9 cellular contexts compared by ENCODE assay signal in genomic region chr12:124454735-124455134, GRCh38.
DNase-seq lines count a peak whose midpoint lies in the region; ATAC-seq and TF ChIP-seq lines count a peak whose summit lies in the region.
"Had no signal": no experiment of that assay in that cellular context is flagged by ENCODE, and none has a peak within 500 bp of the region (broad histone marks: within the 10 kb centered on the region; RNA-seq: fewer than 3 reads in every experiment).

No MANE protein-coding gene starts in this region.

- H3K27ac ChIP-seq in Panc1 (ENCODE audit: low read length), result peak overlapping the region; percentile 44; the same call in 1 of the 2 replicates
- peak overlapping the region; percentile 62 to 86 (median 79) for H3K27ac ChIP-seq in esophagus squamous epithelium
- H3K27ac ChIP-seq in sigmoid colon, result peak overlapping the region; percentile 77 to 97 (median 94)
- no peak overlapping the region for H3K27ac ChIP-seq in SJCRH30

- POLR2A ChIA-PET in Panc1 (lab: Charles Lee), result no interaction called here

- DNase-seq in GM04503 (ENCODE audit: low read depth) (peak; percentile 91), Panc1 (ENCODE audit: low read depth, low spot score) (no peak), esophagus squamous epithelium (lab: John Stamatoyannopoulos, UW) (no peak), sigmoid colon (no peak), SJCRH30 (no peak), left colon (no peak)
- DNase-seq: activated T-cell treated with anti-CD3 and anti-CD28 coated beads for 4 hours had no signal

- in situ Hi-C loops in Panc1 (cut with HindIII; ENCODE audit: low pct_unique_long_range_greater_than_20kb, low sequenced_read_pairs), result no loop called here

- no peak for TF ChIP-seq CTCF in Panc1 (IDR thresholded peaks at IDR 0.05)
- no peak for TF ChIP-seq CTCF in esophagus squamous epithelium (IDR thresholded peaks at IDR 0.05)
- no peak for TF ChIP-seq CTCF in sigmoid colon (IDR thresholded peaks at IDR 0.05)

- H3K36me3 ChIP-seq in Panc1 (ENCODE audit: control insufficient read depth, insufficient read depth, low read length) (no peaks in the 10 kb centered on the region; the same call in 1 of the 2 replicates), esophagus squamous epithelium (peaks cover 3 to 79% (median 8%) of the 10 kb centered on the region in 3 donors), sigmoid colon (peaks cover 0 to 21% (median 9%) of the 10 kb centered on the region in 4 donors), SJCRH30 (peaks cover 15% of the 10 kb centered on the region)

- H3K4me3 ChIP-seq in Panc1 (ENCODE audit: low read depth in 2 of 2, low read length in 2 of 2), result no peak overlapping the region
- no peak overlapping the region for H3K4me3 ChIP-seq in esophagus squamous epithelium
- no peak overlapping the region for H3K4me3 ChIP-seq in sigmoid colon
- no peak overlapping the region for H3K4me3 ChIP-seq in SJCRH30

- TF ChIP-seq POLR2A in esophagus squamous epithelium (IDR thresholded peaks at IDR 0.05), result no peak
- TF ChIP-seq POLR2A in sigmoid colon (IDR thresholded peaks at IDR 0.05), result no peak

- WGBS in esophagus squamous epithelium, 2 donors, result 52 to 54% methylated on average over 13 of the region's 13 CpGs
- WGBS in sigmoid colon, 2 donors, result 50 to 55% methylated on average over 13 of the region's 13 CpGs

- BruUV-seq in Panc1 (replicated peaks; lab: Mats Ljungman, UMichigan), result no TSS peak

- intact Hi-C loops in Panc1 (cut with micrococcal nuclease; ENCODE audit: unreplicated experiment), result no loop called here
- intact Hi-C loops in esophagus squamous epithelium (cut with DNase I), result no loop called here
- intact Hi-C loops in sigmoid colon (cut with DNase I), result loop anchor here (5.0 kb wide), 3 partner anchors 63 to 303 kb away; partner anchors contain the start of gene NCOR2
- intact Hi-C loops in left colon (cut with DNase I, micrococcal nuclease), result no loop called here

- H3K27me3 ChIP-seq in Panc1 (ENCODE audit: control insufficient read depth, insufficient read depth, low read length) (no peaks in the 10 kb centered on the region), esophagus squamous epithelium (no peaks in the 10 kb centered on the region), sigmoid colon (no peaks in the 10 kb centered on the region), SJCRH30 (no peaks in the 10 kb centered on the region)

- peaks cover 30% of the 10 kb centered on the region for H3K4me1 ChIP-seq in Panc1 (ENCODE audit: control insufficient read depth, insufficient read depth, low read length)
- peaks cover 32 to 83% (median 54%) of the 10 kb centered on the region in 3 donors for H3K4me1 ChIP-seq in esophagus squamous epithelium
- H3K4me1 ChIP-seq in sigmoid colon, result peaks cover 0 to 77% (median 72%) of the 10 kb centered on the region in 4 donors
- peaks cover 34% of the 10 kb centered on the region for H3K4me1 ChIP-seq in SJCRH30

- no peak for ATAC-seq in Panc1
- ATAC-seq in HG02588 (IDR thresholded peaks at IDR 0.05; ENCODE audit: unreplicated experiment), result no peak
- no peak for ATAC-seq in HG02885 (IDR thresholded peaks at IDR 0.05; ENCODE audit: poor library complexity, unreplicated experiment)
- ATAC-seq in left colon, result no peak

- no peaks in the 10 kb centered on the region for H3K9me3 ChIP-seq in Panc1 (ENCODE audit: control insufficient read depth, insufficient read depth, low read depth, low read length)
- H3K9me3 ChIP-seq in esophagus squamous epithelium, result no peaks in the 10 kb centered on the region
- H3K9me3 ChIP-seq in sigmoid colon, result no peaks in the 10 kb centered on the region
- no peaks in the 10 kb centered on the region for H3K9me3 ChIP-seq in SJCRH30 (replicated peaks)

- TF ChIP-seq EP300 in sigmoid colon (IDR thresholded peaks at IDR 0.05), result no peak

- CTCF ChIA-PET in Panc1 (lab: Charles Lee), result interaction anchor here (0.7 kb wide), 1 partner anchor 255 kb away, joined by 3 read pairs; no protein-coding TSS in a partner anchor
